17 cellular contexts compared by ENCODE assay signal in the genomic region with DNA sequence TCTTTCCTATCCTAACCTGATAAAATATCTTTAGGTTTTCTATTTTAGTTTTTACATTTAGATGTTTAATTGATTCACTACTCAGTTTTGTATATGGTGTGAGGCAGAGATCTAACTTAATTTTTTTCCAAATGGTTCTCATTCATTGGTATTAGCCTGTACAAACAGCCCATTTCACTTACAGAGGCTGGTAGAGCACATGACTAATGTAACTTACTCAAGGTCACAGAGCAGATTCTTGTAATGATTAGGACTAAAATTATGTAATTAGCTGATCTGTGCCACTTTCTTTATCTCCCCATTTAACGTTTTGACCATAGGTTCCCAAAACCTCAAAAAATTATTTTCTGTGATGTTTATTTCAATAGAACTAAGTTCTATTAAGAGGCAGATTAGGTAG. TPM values are rescaled to one million over a fixed set of nuclear protein-coding genes. Genes with fewer than 3 reads are reported as not detected.
A peak's percentile ranks its signal among the peaks of the same experiment; 100 is the strongest.
DNase-seq lines count a peak whose midpoint lies in the region; ATAC-seq, FAIRE-seq and TF ChIP-seq lines count a peak whose summit lies in the region.
"Had no signal": no experiment of that assay in that cellular context is flagged by ENCODE, and none has a peak within 500 bp of the region (broad histone marks: within the 10 kb centered on the region; RNA-seq: fewer than 3 reads in every experiment).

No MANE protein-coding gene starts in this region.

- no peaks in the 10 kb centered on the region for H3K4me1 ChIP-seq in breast epithelium
- H3K4me1 ChIP-seq: BE2C had no signal

- TF ChIP-seq CTCF in breast epithelium (IDR thresholded peaks at IDR 0.05): no peak

- intact Hi-C loops in breast epithelium (cut with DNase I; ENCODE audit: low total_unique reads): loop anchor here (2.0 kb wide), 1 partner anchor 34 kb away; no protein-coding TSS in a partner anchor

- no peak for ATAC-seq in T-helper 17 cell

- no peak overlapping the region for H3K27ac ChIP-seq in breast epithelium
- H3K27ac ChIP-seq: GM23248 had no signal

- no peaks in the 10 kb centered on the region for H3K27me3 Mint-ChIP-seq in activated naive CD8-positive, alpha-beta T cell
- no peaks in the 10 kb centered on the region for H3K27me3 Mint-ChIP-seq in activated naive CD8-positive, alpha-beta T cell treated with anti-CD3 and anti-CD28 coated beads for 36 hours
- no peaks in the 10 kb centered on the region for H3K27me3 Mint-ChIP-seq in T-helper 17 cell
- H3K27me3 Mint-ChIP-seq: CD4-positive, CD25-positive, alpha-beta regulatory T cell had no signal

- FAIRE-seq in islet of Langerhans (lab: Jason Lieb, UNC): peak; percentile 45
- FAIRE-seq: D721Med, GM12891, GM18507 had no signal

- no peaks in the 10 kb centered on the region for H3K9me3 ChIP-seq in T-helper 17 cell (ENCODE audit: control insufficient read depth, low read length, poor library complexity, severe bottlenecking)
- H3K9me3 ChIP-seq in breast epithelium: no peaks in the 10 kb centered on the region
- H3K9me3 ChIP-seq: BE2C, Caco-2, HAP-1 had no signal

- H3K27ac Mint-ChIP-seq in activated naive CD8-positive, alpha-beta T cell: peak overlapping the region; percentile 54
- H3K27ac Mint-ChIP-seq in activated naive CD8-positive, alpha-beta T cell treated with anti-CD3 and anti-CD28 coated beads for 36 hours: no peak overlapping the region
- H3K27ac Mint-ChIP-seq in T-helper 17 cell: peak overlapping the region; percentile 45

- H3K27me3 ChIP-seq in breast epithelium: no peaks in the 10 kb centered on the region
- H3K27me3 ChIP-seq: BE2C had no signal

- peaks cover 6% of the 10 kb centered on the region for H3K36me3 Mint-ChIP-seq in activated naive CD8-positive, alpha-beta T cell
- H3K36me3 Mint-ChIP-seq in activated naive CD8-positive, alpha-beta T cell treated with anti-CD3 and anti-CD28 coated beads for 36 hours: peaks cover 21% of the 10 kb centered on the region
- H3K36me3 Mint-ChIP-seq in T-helper 17 cell (ENCODE audit: low read depth): no peaks in the 10 kb centered on the region

- H3K4me3 ChIP-seq in breast epithelium: no peak overlapping the region
- H3K4me3 ChIP-seq: GM23248, HAP-1 had no signal

- no peak for TF ChIP-seq POLR2A in breast epithelium (IDR thresholded peaks at IDR 0.05)

- DNase-seq in activated naive CD8-positive, alpha-beta T cell treated with anti-CD3 and anti-CD28 coated beads for 36 hours: no peak
- DNase-seq in T-helper 17 cell: no peak
- no peak for DNase-seq in breast epithelium (ENCODE audit: low spot score in 2 of 2)
- no peak for DNase-seq in medulla oblongata (ENCODE audit: extremely low spot score)
- DNase-seq in retina: no peak
- DNase-seq: ACHN; BE2C; C1 segment of cervical spinal cord; Caco-2; CD4-positive, CD25-positive, alpha-beta regulatory T cell; GM23248 had no signal

- H3K9me3 Mint-ChIP-seq in activated naive CD8-positive, alpha-beta T cell (ENCODE audit: low read depth): no peaks in the 10 kb centered on the region
- peaks cover 7% of the 10 kb centered on the region for H3K9me3 Mint-ChIP-seq in activated naive CD8-positive, alpha-beta T cell treated with anti-CD3 and anti-CD28 coated beads for 36 hours
- H3K9me3 Mint-ChIP-seq: CD4-positive, CD25-positive, alpha-beta regulatory T cell had no signal

- H3K4me3 Mint-ChIP-seq in activated naive CD8-positive, alpha-beta T cell: no peak overlapping the region
- no peak overlapping the region for H3K4me3 Mint-ChIP-seq in activated naive CD8-positive, alpha-beta T cell treated with anti-CD3 and anti-CD28 coated beads for 36 hours
- H3K4me3 Mint-ChIP-seq in T-helper 17 cell: no peak overlapping the region
- H3K4me3 Mint-ChIP-seq: CD4-positive, CD25-positive, alpha-beta regulatory T cell had no signal

- H3K4me1 Mint-ChIP-seq in activated naive CD8-positive, alpha-beta T cell (ENCODE audit: low read depth): peaks cover 9% of the 10 kb centered on the region
- H3K4me1 Mint-ChIP-seq in activated naive CD8-positive, alpha-beta T cell treated with anti-CD3 and anti-CD28 coated beads for 36 hours: peaks cover 6% of the 10 kb centered on the region
- H3K4me1 Mint-ChIP-seq in T-helper 17 cell: peaks cover 2% of the 10 kb centered on the region

- no peaks in the 10 kb centered on the region for H3K36me3 ChIP-seq in breast epithelium
- H3K36me3 ChIP-seq: BE2C, HAP-1 had no signal

RNA-seq across cellular contexts. Expression of gene TNRC6B, which starts 16.5 kb away (rescaled TPM):
- 10 to 100 TPM; 35.9 to 37.5 TPM for total RNA-seq in activated naive CD8-positive, alpha-beta T cell treated with anti-CD3 and anti-CD28 coated beads for 36 hours
- total RNA-seq in T-helper 17 cell (100 to 1,000 TPM; 128 to 140 TPM), breast epithelium (10 to 100 TPM; 32.8 to 53.1 (median 39.7) TPM)
